ENCODE assay signal across 2 cellular contexts in genomic region chr9:37040508-37041127, GRCh38.
TF ChIP-seq lines count a peak whose summit lies in the region.

No MANE protein-coding gene starts in this region.

TF ChIP-seq in GM12891, 5 proteins besides CTCF, POLR2A, EP300 and RAD21:
- no peak for TF ChIP-seq PAX5 (IDR thresholded peaks at IDR 0.05; ENCODE audit: insufficient read depth, low read length, severe bottlenecking)
- TF ChIP-seq SPI1 (IDR thresholded peaks at IDR 0.05; ENCODE audit: low read depth, low read length) = no peak
- TF ChIP-seq POLR2AphosphoS5 (IDR thresholded peaks at IDR 0.05; ENCODE audit: low read depth, low read length) = no peak
- TF ChIP-seq POU2F2 (IDR thresholded peaks at IDR 0.05; ENCODE audit: low read depth, low read length) = no peak
- TF ChIP-seq TAF1 (IDR thresholded peaks at IDR 0.05; ENCODE audit: low read depth, low read length) = no peak

TF ChIP-seq in endothelial cell of umbilical vein, 7 proteins besides CTCF, POLR2A, EP300 and RAD21:
- peak; percentile 61 for TF ChIP-seq EZH2 (IDR thresholded peaks at IDR 0.05; ENCODE audit: borderline replicate concordance, low read depth, low read length, severe bottlenecking)
- TF ChIP-seq FOS (IDR thresholded peaks at IDR 0.05; ENCODE audit: borderline replicate concordance, insufficient read depth, low read length) = no peak
- no peak for TF ChIP-seq POLR2AphosphoS5 (IDR thresholded peaks at IDR 0.05; ENCODE audit: insufficient read depth, low read depth, low read length)
- TF ChIP-seq GATA2 (IDR thresholded peaks at IDR 0.05; ENCODE audit: insufficient read depth, insufficient read length, low read depth, low read length) = no peak
- TF ChIP-seq JUN (IDR thresholded peaks at IDR 0.05; ENCODE audit: borderline replicate concordance, insufficient read depth, insufficient read length, low read depth) = no peak
